In the genomic region with DNA sequence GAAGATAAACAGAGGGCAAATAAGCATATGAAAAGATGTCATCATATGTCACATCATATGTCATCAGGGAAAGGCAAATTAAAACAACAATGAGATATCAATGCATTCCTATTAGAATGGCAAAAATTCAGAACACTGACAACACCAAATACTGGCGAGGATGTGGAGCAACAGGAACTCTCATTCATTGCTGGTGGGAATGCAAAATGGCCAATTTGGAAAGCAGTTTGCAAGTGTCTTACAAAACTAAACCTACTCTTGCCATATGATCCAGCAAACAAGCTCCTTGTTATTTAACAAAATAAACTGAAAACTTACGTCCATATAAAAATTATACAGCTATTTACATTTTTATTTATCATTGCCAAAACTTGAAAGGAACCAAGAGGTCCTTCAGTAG, we compare ENCODE assay signal across 25 cellular contexts. TPM values are rescaled to one million over a fixed set of nuclear protein-coding genes. Genes with fewer than 3 reads are reported as not detected.
"Had no signal": no experiment of that assay in that cellular context is flagged by ENCODE, and none has a peak within 500 bp of the region (broad histone marks: within the 10 kb centered on the region; RNA-seq: fewer than 3 reads in every experiment).

No MANE protein-coding gene starts in this region.

- H3K27ac ChIP-seq: heart left ventricle, left ventricle myocardium inferior, ovary, right atrium auricular region, skin epidermis, thoracic aorta, tibial artery, uterus had no signal

- H3K4me3 ChIP-seq: heart left ventricle, left ventricle myocardium inferior, lung, mucosa of descending colon, ovary, right atrium auricular region, skin epidermis, thoracic aorta, tibial artery, uterus had no signal

- DNase-seq: heart left ventricle; hypothalamus; immature natural killer cell; left ventricle myocardium inferior; midbrain; mucosa of descending colon; naive thymus-derived CD4-positive, alpha-beta T cell; ovary; stimulated activated CD4-positive, alpha-beta T cell treated with anti-CD3 and anti-CD28 coated beads, Interleukin-12 subunit alpha, Interleukin-12 subunit beta, amount 100 ng/mL, for 4 hours; stimulated activated CD4-positive, alpha-beta T cell treated with anti-CD3 and anti-CD28 coated beads, Interleukin-15, amount 100 ng/mL, for 24 hours; stimulated activated CD4-positive, alpha-beta T cell treated with anti-CD3 and anti-CD28 coated beads, Interleukin-2, amount 100 ng/mL, for 24 hours; stimulated activated CD4-positive, alpha-beta T cell treated with anti-CD3 and anti-CD28 coated beads, Interleukin-4, amount 100 ng/mL, for 1 hour; stimulated activated naive CD4-positive, alpha-beta T cell treated with Interleukin-2 at 50 U/mL for 16 hours; stimulated activated naive CD8-positive, alpha-beta T cell treated with anti-CD3 and anti-CD28 coated beads, Interleukin-15, amount 100 ng/mL, for 72 hours; tibial artery; uterus had no signal

- H3K27me3 ChIP-seq: heart left ventricle, ovary, right atrium auricular region, tibial artery, uterus had no signal

- H3K36me3 ChIP-seq: heart left ventricle, left ventricle myocardium inferior, ovary, right atrium auricular region, thoracic aorta, tibial artery, uterus had no signal

- H3K4me1 ChIP-seq: left ventricle myocardium inferior, right atrium auricular region, tibial artery, uterus had no signal

- FAIRE-seq: islet of Langerhans had no signal

- H3K9me3 ChIP-seq: heart left ventricle, left ventricle myocardium inferior, mucosa of descending colon, ovary, right atrium auricular region, thoracic aorta, tibial artery, uterus had no signal

- ATAC-seq: heart left ventricle; mucosa of descending colon; naive thymus-derived CD4-positive, alpha-beta T cell; natural killer cell treated with Interleukin-12 subunit alpha and Interleukin-12 subunit beta and Interleukin-15 and Interleukin-18, amount 100 ng/mL, for 72 hours; sciatic nerve; stimulated activated effector memory CD8-positive, alpha-beta T cell treated with anti-CD3 and anti-CD28 coated beads, Interleukin-12 subunit alpha, Interleukin-12 subunit beta, amount 100 ng/mL, for 72 hours; stimulated activated naive CD8-positive, alpha-beta T cell treated with anti-CD3 and anti-CD28 coated beads, Interleukin-15, amount 100 ng/mL, for 72 hours had no signal

RNA-seq across cellular contexts. Expression of gene CPM, which starts 32.7 kb away (rescaled TPM):
- polyA plus RNA-seq: neural cell had no signal
